8 cellular contexts compared by ENCODE assay signal in the genomic region with DNA sequence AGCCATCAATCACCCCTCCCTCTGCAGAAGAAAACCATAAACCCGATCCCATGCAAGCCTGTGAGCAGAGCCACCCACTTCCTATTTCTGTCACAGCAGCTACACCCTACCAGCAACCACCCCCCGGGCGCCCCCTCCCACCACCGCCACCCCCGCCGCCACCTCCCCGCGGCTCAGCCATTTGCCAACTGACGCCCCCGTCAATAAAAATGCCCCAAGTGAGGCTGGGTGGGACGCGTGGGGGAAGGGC. TPM values are rescaled to one million over a fixed set of nuclear protein-coding genes. Genes with fewer than 3 reads are reported as not detected.
DNase-seq lines count a peak whose midpoint lies in the region; ATAC-seq and TF ChIP-seq lines count a peak whose summit lies in the region.

No MANE protein-coding gene starts in this region.

- H3K27me3 ChIP-seq in iPS-18a (ENCODE audit: control insufficient read depth, insufficient read depth, low read length), result peaks cover 22% of the 10 kb centered on the region

- H3K4me3 ChIP-seq in OCI-LY7 (ENCODE audit: low read depth, low read length, poor library complexity, severe bottlenecking), result peak overlapping the region; percentile 75
- peak overlapping the region; percentile 87 for H3K4me3 ChIP-seq in iPS-18a (ENCODE audit: low read length)

- H2AFZ ChIP-seq in OCI-LY7 (ENCODE audit: low read length), result peak overlapping the region; percentile 31; the same call in 1 of the 2 replicates

- H3K9me3 ChIP-seq in OCI-LY7 (ENCODE audit: low read length), result no peaks in the 10 kb centered on the region
- H3K9me3 ChIP-seq in iPS-18a (ENCODE audit: control insufficient read depth, low read depth, low read length), result no peaks in the 10 kb centered on the region

- H3K27ac ChIP-seq in OCI-LY7 (ENCODE audit: low read depth, low read length, poor library complexity, severe bottlenecking), result peak overlapping the region; percentile 73
- H3K27ac ChIP-seq in iPS-18a (ENCODE audit: low read length), result no peak overlapping the region

- no peaks in the 10 kb centered on the region for H3K36me3 ChIP-seq in OCI-LY7 (ENCODE audit: insufficient read depth, low read length)
- H3K36me3 ChIP-seq in iPS-18a (ENCODE audit: control insufficient read depth, low read depth, low read length), result no peaks in the 10 kb centered on the region

- no peaks in the 10 kb centered on the region for H3K79me2 ChIP-seq in OCI-LY7 (ENCODE audit: insufficient read depth, low read depth, low read length)

- H3K4me3 Mint-ChIP-seq in activated naive CD8-positive, alpha-beta T cell treated with anti-CD3 and anti-CD28 coated beads for 36 hours, result peak overlapping the region; percentile 93
- H3K4me3 Mint-ChIP-seq in stimulated activated memory B cell treated with anti-CD40 and anti-IgM and Interleukin-4, amounts not matched to agents 10 μg/mL and 1 μg/mL and 100 μg/mL, for 72 hours, result peak overlapping the region; percentile 93

- H3K27me3 Mint-ChIP-seq in activated naive CD8-positive, alpha-beta T cell treated with anti-CD3 and anti-CD28 coated beads for 36 hours, result peaks cover 29% of the 10 kb centered on the region
- no peaks in the 10 kb centered on the region for H3K27me3 Mint-ChIP-seq in stimulated activated memory B cell treated with anti-CD40 and anti-IgM and Interleukin-4, amounts not matched to agents 10 μg/mL and 1 μg/mL and 100 μg/mL, for 72 hours

- peak overlapping the region; percentile 98 for H3K4me2 ChIP-seq in OCI-LY7 (ENCODE audit: low read length)

- no peak overlapping the region for H3K9ac ChIP-seq in iPS-18a (ENCODE audit: low read length)

- POLR2A ChIA-PET in OCI-LY7 (lab: Charles Lee), result interaction anchor here (1.0 kb wide), 1 partner anchor 222 kb away, joined by 4 read pairs; no protein-coding TSS in a partner anchor

- BruUV-seq in OCI-LY7 (replicated peaks; lab: Mats Ljungman, UMichigan), result no TSS peak

- peaks cover 16% of the 10 kb centered on the region for H4K20me1 ChIP-seq in OCI-LY7 (ENCODE audit: insufficient read depth, low read length)

- TF ChIP-seq CTCF in OCI-LY7 (conservative IDR thresholded peaks at IDR 0.05; ENCODE audit: low read length), result no peak

- H3K4me1 Mint-ChIP-seq in activated naive CD8-positive, alpha-beta T cell treated with anti-CD3 and anti-CD28 coated beads for 36 hours, result peaks cover 28% of the 10 kb centered on the region
- peaks cover 52% of the 10 kb centered on the region for H3K4me1 Mint-ChIP-seq in stimulated activated memory B cell treated with anti-CD40 and anti-IgM and Interleukin-4, amounts not matched to agents 10 μg/mL and 1 μg/mL and 100 μg/mL, for 72 hours

- H3K4me1 ChIP-seq in OCI-LY7 (ENCODE audit: insufficient read depth, low read length, poor library complexity, severe bottlenecking) (peaks cover 20% of the 10 kb centered on the region), iPS-18a (ENCODE audit: control insufficient read depth, low read depth, low read length) (peaks cover 18% of the 10 kb centered on the region)

- intact Hi-C loops in OCI-LY7 (cut with micrococcal nuclease; ENCODE audit: unreplicated experiment), result loop anchor here (2.0 to 10.0 kb wide), 8 partner anchors 181 to 1529 kb away; partner anchors contain the start of genes DAPP1, DNAJB14 and UBE2D3

- H3K9me2 ChIP-seq in OCI-LY7 (ENCODE audit: insufficient read depth, low read length), result no peaks in the 10 kb centered on the region

- H3K9me3 Mint-ChIP-seq in activated naive CD8-positive, alpha-beta T cell treated with anti-CD3 and anti-CD28 coated beads for 36 hours, result no peaks in the 10 kb centered on the region
- H3K9me3 Mint-ChIP-seq in stimulated activated memory B cell treated with anti-CD40 and anti-IgM and Interleukin-4, amounts not matched to agents 10 μg/mL and 1 μg/mL and 100 μg/mL, for 72 hours, result no peaks in the 10 kb centered on the region

- H3K27ac Mint-ChIP-seq in activated naive CD8-positive, alpha-beta T cell treated with anti-CD3 and anti-CD28 coated beads for 36 hours, result no peak overlapping the region
- H3K27ac Mint-ChIP-seq in stimulated activated memory B cell treated with anti-CD40 and anti-IgM and Interleukin-4, amounts not matched to agents 10 μg/mL and 1 μg/mL and 100 μg/mL, for 72 hours, result peak overlapping the region; percentile 96

- DNase-seq in OCI-LY7 (ENCODE audit: low spot score), result peak; percentile 48
- no peak for DNase-seq in activated naive CD8-positive, alpha-beta T cell treated with anti-CD3 and anti-CD28 coated beads for 36 hours

- ATAC-seq in GM18909 (IDR thresholded peaks at IDR 0.05; ENCODE audit: poor library complexity, unreplicated experiment) (peak; percentile 9), GM21619 (IDR thresholded peaks at IDR 0.05; ENCODE audit: unreplicated experiment) (no peak), HG03280 (IDR thresholded peaks at IDR 0.05; ENCODE audit: unreplicated experiment) (no peak), HG02623 (IDR thresholded peaks at IDR 0.05; ENCODE audit: unreplicated experiment) (no peak)
- peak; percentile 5 for ATAC-seq in stimulated activated memory B cell treated with anti-CD40 and anti-IgM and Interleukin-4, amounts not matched to agents 10 μg/mL and 1 μg/mL and 100 μg/mL, for 72 hours

- CTCF ChIA-PET in OCI-LY7 (lab: Charles Lee; ENCODE audit: unreplicated experiment), result no interaction called here

- H3K36me3 Mint-ChIP-seq in activated naive CD8-positive, alpha-beta T cell treated with anti-CD3 and anti-CD28 coated beads for 36 hours, result no peaks in the 10 kb centered on the region
- no peaks in the 10 kb centered on the region for H3K36me3 Mint-ChIP-seq in stimulated activated memory B cell treated with anti-CD40 and anti-IgM and Interleukin-4, amounts not matched to agents 10 μg/mL and 1 μg/mL and 100 μg/mL, for 72 hours

RNA-seq across cellular contexts. Expression of gene PPP3CA, which starts 1.1 kb away (rescaled TPM):
- 9.2 and 9.8 TPM in 2 replicates for total RNA-seq in OCI-LY7 (2014; rRNA removed; shearing (Covaris generic))
- total RNA-seq in OCI-LY7 (2022), result 13.6 and 15.1 TPM in 2 replicates
- total RNA-seq in activated naive CD8-positive, alpha-beta T cell treated with anti-CD3 and anti-CD28 coated beads for 36 hours, result 10 to 100 TPM; 14.5 to 16.4 TPM

Comparison
In these comparisons a context has a peak if more than half of its experiments do, and no peak if none do; other contexts are left out.
1. ATAC-seq: peak in GM18909 (single experiment) and stimulated activated memory B cell treated with anti-CD40 and anti-IgM and Interleukin-4, amounts not matched to agents 10 μg/mL and 1 μg/mL and 100 μg/mL, for 72 hours (single experiment); none in GM21619 (single experiment), HG03280 (single experiment) and HG02623 (single experiment).